14 cellular contexts compared by ENCODE assay signal in genomic region chr4:19694829-19695228, GRCh38.
A peak's percentile ranks its signal among the peaks of the same experiment; 100 is the strongest.
DNase-seq lines count a peak whose midpoint lies in the region; ATAC-seq and TF ChIP-seq lines count a peak whose summit lies in the region.
"Had no signal": no experiment of that assay in that cellular context is flagged by ENCODE, and none has a peak within 500 bp of the region (broad histone marks: within the 10 kb centered on the region; RNA-seq: fewer than 3 reads in every experiment).

No MANE protein-coding gene starts in this region.

- no peaks in the 10 kb centered on the region for H3K27me3 Mint-ChIP-seq in activated CD8-positive, alpha-beta T cell treated with anti-CD3 and anti-CD28 coated beads for 36 hours

- peak; percentile 42 to 50 for DNase-seq in Kasumi-1 (lab: John Stamatoyannopoulos, UW)
- DNase-seq in OCI-M1 (lab: John Stamatoyannopoulos, UW) = peak; percentile 1
- no peak for DNase-seq in left ventricle myocardium superior
- peak; percentile 3 for DNase-seq in putamen (ENCODE audit: low spot score)
- no peak for DNase-seq in NCI-H748 (lab: John Stamatoyannopoulos, UW; ENCODE audit: unreplicated experiment)
- DNase-seq in activated CD8-positive, alpha-beta T cell treated with anti-CD3 and anti-CD28 coated beads for 36 hours = no peak
- no peak for DNase-seq in NCI-H2107 treated with DMSO at 0.1 percent for 48 hours (lab: John Stamatoyannopoulos, UW; ENCODE audit: unreplicated experiment)
- DNase-seq: DMS153, NCI-H1417 treated with DMSO at 0.1 percent for 48 hours, NCI-H2029, NCI-H510A treated with DMSO at 0.1 percent for 48 hours, PC-3 had no signal

- no peak for TF ChIP-seq CTCF in activated CD8-positive, alpha-beta T cell treated with anti-CD3 and anti-CD28 coated beads for 36 hours (IDR thresholded peaks at IDR 0.05)

- peak; percentile 78 for ATAC-seq in left ventricle myocardium superior
- no peak for ATAC-seq in activated CD8-positive, alpha-beta T cell treated with anti-CD3 and anti-CD28 coated beads for 36 hours
- ATAC-seq in GM19023 (IDR thresholded peaks at IDR 0.05; ENCODE audit: unreplicated experiment) = no peak
- ATAC-seq: PC-3 had no signal

- H3K4me3 Mint-ChIP-seq in activated CD8-positive, alpha-beta T cell treated with anti-CD3 and anti-CD28 coated beads for 36 hours = no peak overlapping the region
- H3K4me3 Mint-ChIP-seq: H9 had no signal

- POLR2A ChIA-PET in activated CD8-positive, alpha-beta T cell treated with anti-CD3 and anti-CD28 coated beads for 36 hours (lab: Charles Lee) = no interaction called here

- H3K4me1 Mint-ChIP-seq in activated CD8-positive, alpha-beta T cell treated with anti-CD3 and anti-CD28 coated beads for 36 hours (ENCODE audit: low read depth) = no peaks in the 10 kb centered on the region

- intact Hi-C loops in left ventricle myocardium superior (cut with micrococcal nuclease) = no loop called here
- intact Hi-C loops in activated CD8-positive, alpha-beta T cell treated with anti-CD3 and anti-CD28 coated beads for 36 hours (cut with micrococcal nuclease) = no loop called here

- no peak overlapping the region for H3K27ac Mint-ChIP-seq in activated CD8-positive, alpha-beta T cell treated with anti-CD3 and anti-CD28 coated beads for 36 hours
- H3K27ac Mint-ChIP-seq: H9 had no signal

- H3K9me3 Mint-ChIP-seq in activated CD8-positive, alpha-beta T cell treated with anti-CD3 and anti-CD28 coated beads for 36 hours = peaks cover 11% of the 10 kb centered on the region

- H3K36me3 Mint-ChIP-seq in activated CD8-positive, alpha-beta T cell treated with anti-CD3 and anti-CD28 coated beads for 36 hours (ENCODE audit: low read depth) = no peaks in the 10 kb centered on the region

- CTCF ChIA-PET in activated CD8-positive, alpha-beta T cell treated with anti-CD3 and anti-CD28 coated beads for 36 hours (lab: Charles Lee) = no interaction called here

Comparison
In these comparisons a context has a peak if more than half of its experiments do, and no peak if none do; other contexts are left out.
1. DNase-seq: peak in Kasumi-1 (2 of 2), OCI-M1 (single experiment) and putamen (single experiment); none in left ventricle myocardium superior (single experiment), NCI-H748 (single experiment), activated CD8-positive, alpha-beta T cell treated with anti-CD3 and anti-CD28 coated beads for 36 hours (single experiment) and NCI-H2107 treated with DMSO at 0.1 percent for 48 hours (single experiment).